ENCODE assay signal across 9 cellular contexts in the genomic region with DNA sequence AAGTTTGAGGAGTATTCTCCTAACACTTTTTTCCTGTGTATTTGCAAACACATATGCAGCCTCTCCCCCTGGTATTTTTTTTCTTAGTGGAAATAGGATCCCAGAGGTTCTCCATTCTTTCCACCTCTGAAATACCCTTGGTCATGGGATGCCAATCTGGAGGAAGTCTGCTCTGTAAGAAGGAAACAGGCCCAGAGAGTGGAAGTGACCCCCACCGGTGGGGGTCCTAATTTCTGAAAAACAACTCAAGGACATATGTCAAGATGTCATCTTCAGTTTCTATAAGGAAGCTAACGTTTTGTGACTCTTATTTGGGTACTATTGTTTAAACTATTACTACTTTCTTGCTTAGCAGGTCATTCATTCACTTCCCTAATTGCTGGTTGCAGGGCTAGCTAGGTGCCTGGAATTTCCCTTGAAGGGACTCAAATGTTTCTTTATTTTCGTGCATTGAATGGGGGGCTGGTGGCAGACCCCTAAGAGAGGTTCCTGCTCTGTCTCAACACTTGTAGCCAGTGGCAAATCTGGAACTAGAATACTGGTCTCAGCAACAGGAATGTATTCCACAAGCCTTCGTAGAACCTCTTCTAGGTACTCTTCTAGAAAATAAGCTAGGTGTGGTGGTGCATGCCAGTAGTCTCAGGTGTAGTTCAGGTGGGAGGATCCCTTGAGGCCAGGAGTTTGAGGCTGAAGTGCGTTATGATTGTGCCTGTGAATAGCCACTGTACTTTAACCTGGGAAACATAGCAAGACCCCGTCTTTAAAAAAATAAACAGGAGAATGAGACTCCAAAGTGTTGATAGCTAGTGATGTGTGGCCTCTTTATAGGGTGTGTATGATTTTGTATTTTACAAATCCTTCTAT. TPM values are rescaled to one million over a fixed set of nuclear protein-coding genes. Genes with fewer than 3 reads are reported as not detected.
DNase-seq lines count a peak whose midpoint lies in the region; TF ChIP-seq lines count a peak whose summit lies in the region.
"Had no signal": no experiment of that assay in that cellular context is flagged by ENCODE, and none has a peak within 500 bp of the region (broad histone marks: within the 10 kb centered on the region; RNA-seq: fewer than 3 reads in every experiment).

No MANE protein-coding gene starts in this region.

- H3K4me1 ChIP-seq in mesenchymal stem cell (ENCODE audit: control insufficient read depth, insufficient read depth, low read depth, low read length) = peaks cover 27% of the 10 kb centered on the region

- no peak overlapping the region for H3K23ac ChIP-seq in mesenchymal stem cell (ENCODE audit: low read length in 2 of 2)

- H3K14ac ChIP-seq in mesenchymal stem cell (ENCODE audit: low read length in 2 of 2) = no peak overlapping the region

- H3K4me3 ChIP-seq in mesenchymal stem cell (ENCODE audit: insufficient read depth in 1 of 2, low read depth in 1 of 2, low read length in 2 of 2) = no peak overlapping the region
- no peak overlapping the region for H3K4me3 ChIP-seq in coronary artery

- no peak overlapping the region for H3K4me2 ChIP-seq in mesenchymal stem cell (ENCODE audit: low read length, poor library complexity, severe bottlenecking)

- no peaks in the 10 kb centered on the region for H3K9me3 ChIP-seq in mesenchymal stem cell (ENCODE audit: control insufficient read depth, low read length)

- TF ChIP-seq CTCF in type B pancreatic cell (conservative IDR thresholded peaks at IDR 0.05) = no peak
- no peak for TF ChIP-seq CTCF in coronary artery (IDR thresholded peaks at IDR 0.05)
- TF ChIP-seq CTCF in GM10248 (IDR thresholded peaks at IDR 0.05; ENCODE audit: control extremely low read depth, extremely low read depth, low read depth, missing control alignments) = no peak

- H3K79me1 ChIP-seq in mesenchymal stem cell (replicated peaks; ENCODE audit: low read length, poor library complexity, severe bottlenecking) = peaks cover 53% of the 10 kb centered on the region

- peak overlapping the region; percentile 92 for H3K9ac ChIP-seq in mesenchymal stem cell (ENCODE audit: low read length)

- H3K18ac ChIP-seq in mesenchymal stem cell (ENCODE audit: low read depth in 1 of 2, low read length in 2 of 2) = no peak overlapping the region

- H3K27me3 ChIP-seq in mesenchymal stem cell (ENCODE audit: control insufficient read depth in 1 of 2, insufficient read depth in 1 of 2, low read length in 2 of 2) = no peaks in the 10 kb centered on the region

- CTCF ChIA-PET in GM10248 (lab: Yijun Ruan, JAX) = interaction anchor here (1.0 to 2.5 kb wide), 11 partner anchors 8 to 63 kb away, joined by 3 to 16 read pairs (median 4); a partner anchor contains a TSS

- no peak overlapping the region for H2BK120ac ChIP-seq in mesenchymal stem cell (ENCODE audit: low read depth, low read length)

- H3K27ac ChIP-seq in mesenchymal stem cell (ENCODE audit: low read length, poor library complexity, severe bottlenecking) = peak overlapping the region; percentile 75
- H3K27ac ChIP-seq in coronary artery = no peak overlapping the region

- H3K27me3 Mint-ChIP-seq in activated naive CD8-positive, alpha-beta T cell = no peaks in the 10 kb centered on the region
- H3K27me3 Mint-ChIP-seq in activated naive CD8-positive, alpha-beta T cell treated with anti-CD3 and anti-CD28 coated beads for 36 hours = no peaks in the 10 kb centered on the region
- H3K27me3 Mint-ChIP-seq in type B pancreatic cell = no peaks in the 10 kb centered on the region

- H2AK5ac ChIP-seq in mesenchymal stem cell (ENCODE audit: low read length, severe bottlenecking) = peak overlapping the region; percentile 86

- no peak overlapping the region for H4K8ac ChIP-seq in mesenchymal stem cell (ENCODE audit: low read length)

- H2AFZ ChIP-seq in mesenchymal stem cell (ENCODE audit: low read depth, low read length) = no peak overlapping the region

- H3K4me1 Mint-ChIP-seq in activated naive CD8-positive, alpha-beta T cell (ENCODE audit: low read depth) = peaks cover 66% of the 10 kb centered on the region
- H3K4me1 Mint-ChIP-seq in activated naive CD8-positive, alpha-beta T cell treated with anti-CD3 and anti-CD28 coated beads for 36 hours = peaks cover 52% of the 10 kb centered on the region
- H3K4me1 Mint-ChIP-seq in type B pancreatic cell (ENCODE audit: unreplicated experiment) = peaks cover 68% of the 10 kb centered on the region

- peaks cover 17 to 32% of the 10 kb centered on the region in 2 experiments for H3K36me3 ChIP-seq in mesenchymal stem cell (ENCODE audit: control insufficient read depth in 1 of 2, insufficient read depth in 2 of 2, low read depth in 1 of 2, low read length in 2 of 2)

- no peak overlapping the region for H4K91ac ChIP-seq in mesenchymal stem cell (ENCODE audit: low read length)

- no peak overlapping the region for H2BK12ac ChIP-seq in mesenchymal stem cell (ENCODE audit: low read length in 2 of 2)

- POLR2A ChIA-PET in GM10248 (lab: Yijun Ruan, JAX) = interaction anchor here (1.0 to 1.5 kb wide), 3 partner anchors 8 to 11 kb away, joined by 3 to 5 read pairs (median 4); a partner anchor contains a TSS

- H2BK5ac ChIP-seq in mesenchymal stem cell (ENCODE audit: low read depth, low read length, poor library complexity, severe bottlenecking) = peak overlapping the region; percentile 33

- H3K27ac Mint-ChIP-seq in activated naive CD8-positive, alpha-beta T cell = peak overlapping the region; percentile 22
- no peak overlapping the region for H3K27ac Mint-ChIP-seq in activated naive CD8-positive, alpha-beta T cell treated with anti-CD3 and anti-CD28 coated beads for 36 hours
- peak overlapping the region; percentile 94 for H3K27ac Mint-ChIP-seq in type B pancreatic cell

- no peaks in the 10 kb centered on the region for H3K36me3 Mint-ChIP-seq in activated naive CD8-positive, alpha-beta T cell
- H3K36me3 Mint-ChIP-seq in activated naive CD8-positive, alpha-beta T cell treated with anti-CD3 and anti-CD28 coated beads for 36 hours = peaks cover 15% of the 10 kb centered on the region
- H3K36me3 Mint-ChIP-seq in type B pancreatic cell = peaks cover 16% of the 10 kb centered on the region

- no peak overlapping the region for H3K4ac ChIP-seq in mesenchymal stem cell (ENCODE audit: low read depth in 1 of 2, low read length in 2 of 2)

- DNase-seq in activated naive CD8-positive, alpha-beta T cell treated with anti-CD3 and anti-CD28 coated beads for 36 hours = no peak
- DNase-seq in UCSD-AML1 (lab: John Stamatoyannopoulos, UW; ENCODE audit: unreplicated experiment) (peak; percentile 15), mesenchymal stem cell (no peak), type B pancreatic cell (ENCODE audit: extremely low spot score, unreplicated experiment) (no peak), coronary artery (ENCODE audit: low spot score) (no peak), GM10248 (ENCODE audit: extremely low spot score) (no peak)
- DNase-seq in stimulated activated CD4-positive, alpha-beta T cell treated with anti-CD3 and anti-CD28 coated beads, Interleukin-12 subunit alpha, Interleukin-12 subunit beta, amount 100 ng/mL, for 4 hours = no peak
- DNase-seq: activated CD4-positive, CD25-positive, alpha-beta regulatory T cell treated with anti-CD3 and anti-CD28 coated beads, Interleukin-2, amount 50 U/mL, for 72 hours had no signal

- 82% methylated on average over 3 of the region's 6 CpGs for WGBS in mesenchymal stem cell

- no peak overlapping the region for H2BK15ac ChIP-seq in mesenchymal stem cell (ENCODE audit: low read depth, poor library complexity, severe bottlenecking)

- H3K9me3 Mint-ChIP-seq in activated naive CD8-positive, alpha-beta T cell (ENCODE audit: low read depth) = no peaks in the 10 kb centered on the region
- no peaks in the 10 kb centered on the region for H3K9me3 Mint-ChIP-seq in activated naive CD8-positive, alpha-beta T cell treated with anti-CD3 and anti-CD28 coated beads for 36 hours
- no peaks in the 10 kb centered on the region for H3K9me3 Mint-ChIP-seq in type B pancreatic cell

- peak overlapping the region; percentile 82 for H3K4me3 Mint-ChIP-seq in activated naive CD8-positive, alpha-beta T cell
- H3K4me3 Mint-ChIP-seq in activated naive CD8-positive, alpha-beta T cell treated with anti-CD3 and anti-CD28 coated beads for 36 hours = no peak overlapping the region
- H3K4me3 Mint-ChIP-seq in type B pancreatic cell = peak overlapping the region; percentile 85

RNA-seq across cellular contexts. Expression of a gene that starts 1.8 kb away (rescaled TPM):
- total RNA-seq in activated naive CD8-positive, alpha-beta T cell treated with anti-CD3 and anti-CD28 coated beads for 36 hours = 1 to 10 TPM; 3.7 to 4.0 TPM
- polyA plus RNA-seq in mesenchymal stem cell (2013, experiment 1 of 2) = 5.1 TPM
- 4.8 TPM for polyA plus RNA-seq in mesenchymal stem cell (2013, experiment 2 of 2)
- total RNA-seq in type B pancreatic cell (ENCODE audit: low replicate concordance) = 6.9 and 12.3 TPM in 2 replicates

RNA-seq across cellular contexts. Expression of a gene that starts 8.7 kb away (rescaled TPM):
- 10 to 100 TPM; 54.7 to 55.1 TPM for total RNA-seq in activated naive CD8-positive, alpha-beta T cell treated with anti-CD3 and anti-CD28 coated beads for 36 hours
- 68.4 TPM for polyA plus RNA-seq in mesenchymal stem cell (2013, experiment 1 of 2)
- polyA plus RNA-seq in mesenchymal stem cell (2013, experiment 2 of 2) = 69.3 TPM
- 142 and 154 TPM in 2 replicates for total RNA-seq in type B pancreatic cell (ENCODE audit: low replicate concordance)

RNA-seq across cellular contexts. Expression of a gene that starts 35.9 kb away (rescaled TPM):
- not detected for total RNA-seq in activated naive CD8-positive, alpha-beta T cell treated with anti-CD3 and anti-CD28 coated beads for 36 hours
- 155 TPM for polyA plus RNA-seq in mesenchymal stem cell (2013, experiment 1 of 2)
- 162 TPM for polyA plus RNA-seq in mesenchymal stem cell (2013, experiment 2 of 2)
- total RNA-seq in type B pancreatic cell (ENCODE audit: low replicate concordance) = 16.3 and 109 TPM in 2 replicates

RNA-seq across cellular contexts. Expression of a gene that starts 54.0 kb away (rescaled TPM):
- total RNA-seq in activated naive CD8-positive, alpha-beta T cell treated with anti-CD3 and anti-CD28 coated beads for 36 hours = 1 to 10 TPM; 2.8 to 3.4 TPM
- not detected for polyA plus RNA-seq in mesenchymal stem cell (2013, experiment 1 of 2)
- polyA plus RNA-seq in mesenchymal stem cell (2013, experiment 2 of 2) = not detected
- total RNA-seq in type B pancreatic cell (ENCODE audit: low replicate concordance) = 4.8 and 8.7 TPM in 2 replicates

RNA-seq across cellular contexts. Expression of a gene that starts 54.2 kb away (rescaled TPM):
- 10 to 100 TPM; 23.5 to 26.1 TPM for total RNA-seq in activated naive CD8-positive, alpha-beta T cell treated with anti-CD3 and anti-CD28 coated beads for 36 hours
- not detected for polyA plus RNA-seq in mesenchymal stem cell (2013, experiment 1 of 2)
- not detected for polyA plus RNA-seq in mesenchymal stem cell (2013, experiment 2 of 2)
- 13.0 and 17.7 TPM in 2 replicates for total RNA-seq in type B pancreatic cell (ENCODE audit: low replicate concordance)

Comparison
In these comparisons a context has a peak if more than half of its experiments do, and no peak if none do; other contexts are left out.
1. RNA of a gene that starts 35.9 kb away (total RNA-seq): 16.3 to 109 TPM in type B pancreatic cell; not detected in activated naive CD8-positive, alpha-beta T cell treated with anti-CD3 and anti-CD28 coated beads for 36 hours; every median in the first group is over 10 times any median in the second.